ENCODE assay signal across 8 cellular contexts in genomic region chr1:246966502-246966901, GRCh38.
"Had no signal": no experiment of that assay in that cellular context is flagged by ENCODE, and none has a peak within 500 bp of the region (broad histone marks: within the 10 kb centered on the region; RNA-seq: fewer than 3 reads in every experiment).

No MANE protein-coding gene starts in this region.

- DNase-seq: GDM1, GF-D8 had no signal

- ATAC-seq: GM12878 had no signal

- FAIRE-seq: G401.6, GM12878, GM12891, GM12892, GM18507, GM19239 had no signal

- H3K4me3 ChIP-seq: GM12878 had no signal
